9 cellular contexts compared by ENCODE assay signal in genomic region chr21:34544032-34544496, GRCh38. TPM values are rescaled to one million over a fixed set of nuclear protein-coding genes. Genes with fewer than 3 reads are reported as not detected.
A peak's percentile ranks its signal among the peaks of the same experiment; 100 is the strongest.
DNase-seq lines count a peak whose midpoint lies in the region; ATAC-seq and TF ChIP-seq lines count a peak whose summit lies in the region.
"Had no signal": no experiment of that assay in that cellular context is flagged by ENCODE, and none has a peak within 500 bp of the region (broad histone marks: within the 10 kb centered on the region; RNA-seq: fewer than 3 reads in every experiment).

No MANE protein-coding gene starts in this region.

- CTCF ChIA-PET in OCI-LY7 (lab: Charles Lee; ENCODE audit: unreplicated experiment) = no interaction called here
- CTCF ChIA-PET in activated naive CD4-positive, alpha-beta T cell treated with anti-CD3 and anti-CD28 coated beads, Interleukin-2, amount 10 ng/mL, durations not matched to agents 7 days and 5 days (lab: Charles Lee) = interaction anchor here (1.4 kb wide), 1 partner anchor 27 kb away, joined by 3 read pairs; no protein-coding TSS in a partner anchor

- no peaks in the 10 kb centered on the region for H4K20me1 ChIP-seq in OCI-LY7 (ENCODE audit: insufficient read depth, low read length)

- H3K36me3 ChIP-seq in CD4-positive, CD25-positive, alpha-beta regulatory T cell (ENCODE audit: control insufficient read depth, insufficient read depth, low read length) = no peaks in the 10 kb centered on the region
- H3K36me3 ChIP-seq in OCI-LY7 (ENCODE audit: insufficient read depth, low read length) = no peaks in the 10 kb centered on the region

- DNase-seq in CD4-positive, CD25-positive, alpha-beta regulatory T cell = peak in 2 of 3 donors; percentile 31 to 65
- DNase-seq in HCEC 1CT (peak; percentile 78), OCI-LY7 (ENCODE audit: low spot score) (peak; percentile 77), right cardiac atrium (peak in 2 of 3 donors; percentile 47 to 76)
- DNase-seq in activated naive CD4-positive, alpha-beta T cell treated with anti-CD3 and anti-CD28 coated beads, Interleukin-2, amount 10 ng/mL, durations not matched to agents 7 days and 5 days = peak; percentile 51
- DNase-seq in stimulated activated CD4-positive, alpha-beta T cell treated with anti-CD3 and anti-CD28 coated beads, Interleukin-12 subunit alpha, Interleukin-12 subunit beta, amount 100 ng/mL, for 48 hours (ENCODE audit: low read depth in 2 of 3, low spot score in 1 of 3) = peak; percentile 21 to 50 (median 37)

- peaks cover 8% of the 10 kb centered on the region for H3K36me3 Mint-ChIP-seq in CD4-positive, CD25-positive, alpha-beta regulatory T cell
- H3K36me3 Mint-ChIP-seq in activated naive CD4-positive, alpha-beta T cell treated with anti-CD3 and anti-CD28 coated beads, Interleukin-2, amount 10 ng/mL, durations not matched to agents 7 days and 5 days = no peaks in the 10 kb centered on the region

- 91% methylated on average over 7 of the region's 7 CpGs for WGBS in right cardiac atrium

- no TSS peak for BruUV-seq in OCI-LY7 (replicated peaks; lab: Mats Ljungman, UMichigan)

- intact Hi-C loops in OCI-LY7 (cut with micrococcal nuclease; ENCODE audit: unreplicated experiment) (no loop called here), right cardiac atrium (cut with DNase I) (no loop called here)

- no peaks in the 10 kb centered on the region for H3K4me1 ChIP-seq in CD4-positive, CD25-positive, alpha-beta regulatory T cell (ENCODE audit: control insufficient read depth, insufficient read depth, low read length, poor library complexity, severe bottlenecking)
- H3K4me1 ChIP-seq in OCI-LY7 (ENCODE audit: insufficient read depth, low read length, poor library complexity, severe bottlenecking) (peaks cover 22% of the 10 kb centered on the region), right cardiac atrium (ENCODE audit: control insufficient read depth, insufficient read depth, low read length) (peaks cover 14% of the 10 kb centered on the region)

- H3K27me3 ChIP-seq in CD4-positive, CD25-positive, alpha-beta regulatory T cell (ENCODE audit: control insufficient read depth, insufficient read depth, low read length) = no peaks in the 10 kb centered on the region
- no peaks in the 10 kb centered on the region for H3K27me3 ChIP-seq in right cardiac atrium (ENCODE audit: control insufficient read depth, insufficient read depth)

- no peak overlapping the region for H3K27ac ChIP-seq in CD4-positive, CD25-positive, alpha-beta regulatory T cell (ENCODE audit: insufficient read depth, low read length, poor library complexity, severe bottlenecking)
- H3K27ac ChIP-seq in OCI-LY7 (ENCODE audit: low read depth, low read length, poor library complexity, severe bottlenecking) (no peak overlapping the region), right cardiac atrium (ENCODE audit: low read length) (no peak overlapping the region)

- no peak overlapping the region for H2AFZ ChIP-seq in OCI-LY7 (ENCODE audit: low read length)

- H3K27me3 Mint-ChIP-seq in CD4-positive, CD25-positive, alpha-beta regulatory T cell = no peaks in the 10 kb centered on the region
- H3K27me3 Mint-ChIP-seq in activated naive CD4-positive, alpha-beta T cell treated with anti-CD3 and anti-CD28 coated beads, Interleukin-2, amount 10 ng/mL, durations not matched to agents 7 days and 5 days = no peaks in the 10 kb centered on the region

- peaks cover 0 to 3% (median 0%) of the 10 kb centered on the region in 7 donors for H3K9me3 Mint-ChIP-seq in CD4-positive, CD25-positive, alpha-beta regulatory T cell
- peaks cover 2% of the 10 kb centered on the region for H3K9me3 Mint-ChIP-seq in activated naive CD4-positive, alpha-beta T cell treated with anti-CD3 and anti-CD28 coated beads, Interleukin-2, amount 10 ng/mL, durations not matched to agents 7 days and 5 days
- H3K9me3 Mint-ChIP-seq: T-helper 1 cell treated with Interleukin-12 subunit alpha and Interleukin-12 subunit beta and Interleukin-4 antibody, amounts not matched to agents 30 μg/mL and 1 μg/mL, for 36 hours had no signal

- no peak overlapping the region for H3K4me3 ChIP-seq in CD4-positive, CD25-positive, alpha-beta regulatory T cell (ENCODE audit: low read depth, low read length)
- H3K4me3 ChIP-seq in OCI-LY7 (ENCODE audit: low read depth, low read length, poor library complexity, severe bottlenecking) = no peak overlapping the region
- H3K4me3 ChIP-seq in right cardiac atrium (ENCODE audit: low read length) = no peak overlapping the region

- H3K4me1 Mint-ChIP-seq in CD4-positive, CD25-positive, alpha-beta regulatory T cell = no peaks in the 10 kb centered on the region
- peaks cover 6% of the 10 kb centered on the region for H3K4me1 Mint-ChIP-seq in activated naive CD4-positive, alpha-beta T cell treated with anti-CD3 and anti-CD28 coated beads, Interleukin-2, amount 10 ng/mL, durations not matched to agents 7 days and 5 days

- H3K79me2 ChIP-seq in OCI-LY7 (ENCODE audit: insufficient read depth, low read depth, low read length) = no peaks in the 10 kb centered on the region

- no peaks in the 10 kb centered on the region for H3K9me3 ChIP-seq in CD4-positive, CD25-positive, alpha-beta regulatory T cell (ENCODE audit: control insufficient read depth in 2 of 2, low read length in 2 of 2)
- H3K9me3 ChIP-seq in OCI-LY7 (ENCODE audit: low read length) (peaks cover 9% of the 10 kb centered on the region; the same call in 1 of the 2 replicates), right cardiac atrium (ENCODE audit: control insufficient read depth, low read length) (no peaks in the 10 kb centered on the region)

- H3K4me2 ChIP-seq in OCI-LY7 (ENCODE audit: low read length) = no peak overlapping the region

- ATAC-seq in CD4-positive, CD25-positive, alpha-beta regulatory T cell (ENCODE audit: low read depth in 2 of 2) = no peak
- ATAC-seq in right cardiac atrium (peak; percentile 58 to 72), HG03439 (IDR thresholded peaks at IDR 0.05; ENCODE audit: unreplicated experiment) (no peak), HG03135 (IDR thresholded peaks at IDR 0.05; ENCODE audit: unreplicated experiment) (no peak)

- POLR2A ChIA-PET in OCI-LY7 (lab: Charles Lee) = interaction anchor here (0.6 kb wide), 2 partner anchors 22 to 1001 kb away, joined by 4 read pairs; no protein-coding TSS in a partner anchor

- no peak overlapping the region for H3K27ac Mint-ChIP-seq in CD4-positive, CD25-positive, alpha-beta regulatory T cell
- no peak overlapping the region for H3K27ac Mint-ChIP-seq in activated naive CD4-positive, alpha-beta T cell treated with anti-CD3 and anti-CD28 coated beads, Interleukin-2, amount 10 ng/mL, durations not matched to agents 7 days and 5 days
- H3K27ac Mint-ChIP-seq: T-helper 1 cell treated with Interleukin-12 subunit alpha and Interleukin-12 subunit beta and Interleukin-4 antibody, amounts not matched to agents 30 μg/mL and 1 μg/mL, for 36 hours had no signal

- H3K4me3 Mint-ChIP-seq in CD4-positive, CD25-positive, alpha-beta regulatory T cell = no peak overlapping the region
- no peak overlapping the region for H3K4me3 Mint-ChIP-seq in activated naive CD4-positive, alpha-beta T cell treated with anti-CD3 and anti-CD28 coated beads, Interleukin-2, amount 10 ng/mL, durations not matched to agents 7 days and 5 days
- H3K4me3 Mint-ChIP-seq: T-helper 1 cell treated with Interleukin-12 subunit alpha and Interleukin-12 subunit beta and Interleukin-4 antibody, amounts not matched to agents 30 μg/mL and 1 μg/mL, for 36 hours had no signal

- H3K9me2 ChIP-seq in OCI-LY7 (ENCODE audit: insufficient read depth, low read length) = no peaks in the 10 kb centered on the region

- peak; percentile 74 for TF ChIP-seq CTCF in OCI-LY7 (conservative IDR thresholded peaks at IDR 0.05; ENCODE audit: low read length)

RNA-seq across cellular contexts. Expression of gene KCNE1, which starts 32.1 kb away (rescaled TPM):
- total RNA-seq in CD4-positive, CD25-positive, alpha-beta regulatory T cell = 0.49 TPM
- polyA plus RNA-seq in CD4-positive, CD25-positive, alpha-beta regulatory T cell = not detected
- total RNA-seq in OCI-LY7 (2014; rRNA removed; shearing (Covaris generic)) = not detected in 2 replicates
- total RNA-seq in OCI-LY7 (2022) (0.15 and 0.24 TPM in 2 replicates), right cardiac atrium (10 to 100 TPM in 2 of 4 donors, 1 to 10 TPM in 2; 3.6 to 11.4 (median 9.5) TPM)
- 3.8 TPM for polyA plus RNA-seq in right cardiac atrium

Comparison
In these comparisons a context has a peak if more than half of its experiments do, and no peak if none do; other contexts are left out.
1. ATAC-seq: peak in right cardiac atrium (2 of 2); none in CD4-positive, CD25-positive, alpha-beta regulatory T cell (0 of 2), HG03439 (single experiment) and HG03135 (single experiment).
2. Peak in every context shown above with its lines, with median percentiles within 50 percentile points of each other: DNase-seq.